36 cellular contexts compared by ENCODE assay signal in genomic region chr7:52254396-52255025, GRCh38.
"Had no signal": no experiment of that assay in that cellular context is flagged by ENCODE, and none has a peak within 500 bp of the region (broad histone marks: within the 10 kb centered on the region; RNA-seq: fewer than 3 reads in every experiment).

No MANE protein-coding gene starts in this region.

- H3K4me3 Mint-ChIP-seq: activated CD4-positive, alpha-beta T cell treated with anti-CD3 and anti-CD28 coated beads for 36 hours; activated CD4-positive, alpha-beta T cell treated with anti-CD3 and anti-CD28 coated beads, Interleukin-2, amount 10 ng/mL, durations not matched to agents 7 days and 5 days; activated CD8-positive, alpha-beta memory T cell treated with anti-CD3 and anti-CD28 coated beads, Interleukin-2, amount 10 ng/mL, durations not matched to agents 7 days and 5 days; activated naive CD8-positive, alpha-beta T cell treated with anti-CD3 and anti-CD28 coated beads for 36 hours; activated T-cell treated with anti-CD3 and anti-CD28 coated beads, Interleukin-2, amount 50 U/mL, for 72 hours; activated T-helper 17 cell treated with anti-CD3 and anti-CD28 coated beads, Interleukin-2, amount 50 U/mL, for 72 hours; T-helper 1 cell treated with Interleukin-12 subunit alpha and Interleukin-12 subunit beta and Interleukin-4 antibody, amounts not matched to agents 30 μg/mL and 1 μg/mL, for 36 hours; T-helper 2 cell treated with Interferon-gamma antibody and Interleukin-4, amounts not matched to agents 5 μg/mL and 100 μg/mL, for 36 hours; WTC11 had no signal

- DNase-seq: activated CD4-positive, alpha-beta T cell treated with anti-CD3 and anti-CD28 coated beads for 36 hours; activated CD4-positive, alpha-beta T cell treated with anti-CD3 and anti-CD28 coated beads, Interleukin-2, amount 10 ng/mL, durations not matched to agents 7 days and 5 days; activated CD4-positive, alpha-beta T cell treated with anti-CD3 and anti-CD28 coated beads, Interleukin-2, amount 50 U/mL, for 48 hours; activated CD8-positive, alpha-beta memory T cell treated with anti-CD3 and anti-CD28 coated beads for 24 hours; activated CD8-positive, alpha-beta memory T cell treated with anti-CD3 and anti-CD28 coated beads, Interleukin-2, amount 10 ng/mL, durations not matched to agents 7 days and 5 days; activated effector memory CD4-positive, alpha-beta T cell treated with anti-CD3 and anti-CD28 coated beads, Interleukin-2, amount 50 U/mL, for 16 hours; activated naive CD4-positive, alpha-beta T cell; activated naive CD4-positive, alpha-beta T cell treated with anti-CD3 and anti-CD28 coated beads, Interleukin-2, amount 50 U/mL, for 16 hours; activated naive CD8-positive, alpha-beta T cell treated with anti-CD3 and anti-CD28 coated beads for 36 hours; activated T-cell treated with anti-CD3 and anti-CD28 coated beads, Interleukin-2, amount 50 U/mL, for 1 hour; activated T-cell treated with anti-CD3 and anti-CD28 coated beads, Interleukin-2, amount 50 U/mL, for 72 hours; amniotic stem cell; aorta; brain microvascular endothelial cell; central memory CD4-positive, alpha-beta T cell; Karpas-422; MG63; NCI-H1092; NCI-H1436 treated with DMSO at 0.1 percent for 48 hours; NCI-H1694 treated with DMSO at 0.1 percent for 48 hours; NCI-H2029; NCI-H345; NCI-H524 treated with DMSO at 0.1 percent for 48 hours; PC-3; Peyer's patch; RPMI8226; SHP77 treated with DMSO at 0.1 percent for 48 hours; SK-N-SH had no signal

- FAIRE-seq: K562, TTC549 had no signal

- H3K27ac ChIP-seq: brain microvascular endothelial cell, Peyer's patch, SJSA1 had no signal

- H3K36me3 ChIP-seq: brain microvascular endothelial cell, MG63, Peyer's patch, SJSA1 had no signal

- H3K4me3 ChIP-seq: K562, MG63, Peyer's patch, SJSA1 had no signal

- H3K4me1 ChIP-seq: Peyer's patch, SJSA1 had no signal

- H3K27ac Mint-ChIP-seq: activated CD4-positive, alpha-beta T cell treated with anti-CD3 and anti-CD28 coated beads for 36 hours; activated CD4-positive, alpha-beta T cell treated with anti-CD3 and anti-CD28 coated beads, Interleukin-2, amount 10 ng/mL, durations not matched to agents 7 days and 5 days; activated CD8-positive, alpha-beta memory T cell treated with anti-CD3 and anti-CD28 coated beads, Interleukin-2, amount 10 ng/mL, durations not matched to agents 7 days and 5 days; activated naive CD8-positive, alpha-beta T cell treated with anti-CD3 and anti-CD28 coated beads for 36 hours; activated T-cell treated with anti-CD3 and anti-CD28 coated beads, Interleukin-2, amount 50 U/mL, for 72 hours; activated T-helper 17 cell treated with anti-CD3 and anti-CD28 coated beads, Interleukin-2, amount 50 U/mL, for 72 hours; T-helper 1 cell treated with Interleukin-12 subunit alpha and Interleukin-12 subunit beta and Interleukin-4 antibody, amounts not matched to agents 30 μg/mL and 1 μg/mL, for 36 hours; T-helper 2 cell treated with Interferon-gamma antibody and Interleukin-4, amounts not matched to agents 5 μg/mL and 100 μg/mL, for 36 hours; WTC11 had no signal

- ATAC-seq: activated CD4-positive, alpha-beta T cell treated with anti-CD3 and anti-CD28 coated beads for 36 hours; activated CD4-positive, CD25-positive, alpha-beta regulatory T cell treated with anti-CD3 and anti-CD28 coated beads, Interleukin-2, amount 50 U/mL, for 24 hours; activated CD8-positive, alpha-beta memory T cell treated with anti-CD3 and anti-CD28 coated beads, Interleukin-2, amount 10 ng/mL, durations not matched to agents 7 days and 5 days; activated T-cell treated with anti-CD3 and anti-CD28 coated beads, Interleukin-2, amount 50 U/mL, for 72 hours; activated T-helper 17 cell treated with anti-CD3 and anti-CD28 coated beads, Interleukin-2, amount 50 U/mL, for 72 hours; K562; PC-3; WTC11 had no signal

- H3K36me3 Mint-ChIP-seq: activated CD8-positive, alpha-beta memory T cell treated with anti-CD3 and anti-CD28 coated beads, Interleukin-2, amount 10 ng/mL, durations not matched to agents 7 days and 5 days; activated naive CD8-positive, alpha-beta T cell treated with anti-CD3 and anti-CD28 coated beads for 36 hours; WTC11 had no signal

- H3K27me3 Mint-ChIP-seq: activated CD4-positive, alpha-beta T cell treated with anti-CD3 and anti-CD28 coated beads for 36 hours; activated CD4-positive, alpha-beta T cell treated with anti-CD3 and anti-CD28 coated beads, Interleukin-2, amount 10 ng/mL, durations not matched to agents 7 days and 5 days; activated CD8-positive, alpha-beta memory T cell treated with anti-CD3 and anti-CD28 coated beads, Interleukin-2, amount 10 ng/mL, durations not matched to agents 7 days and 5 days; activated naive CD8-positive, alpha-beta T cell treated with anti-CD3 and anti-CD28 coated beads for 36 hours; activated T-helper 17 cell treated with anti-CD3 and anti-CD28 coated beads, Interleukin-2, amount 50 U/mL, for 72 hours had no signal

- H3K27me3 ChIP-seq: brain microvascular endothelial cell, MG63, Peyer's patch, SJSA1 had no signal

- H3K4me1 Mint-ChIP-seq: activated CD4-positive, alpha-beta T cell treated with anti-CD3 and anti-CD28 coated beads for 36 hours; activated CD4-positive, alpha-beta T cell treated with anti-CD3 and anti-CD28 coated beads, Interleukin-2, amount 10 ng/mL, durations not matched to agents 7 days and 5 days; activated CD8-positive, alpha-beta memory T cell treated with anti-CD3 and anti-CD28 coated beads, Interleukin-2, amount 10 ng/mL, durations not matched to agents 7 days and 5 days; activated naive CD8-positive, alpha-beta T cell treated with anti-CD3 and anti-CD28 coated beads for 36 hours; activated T-helper 17 cell treated with anti-CD3 and anti-CD28 coated beads, Interleukin-2, amount 50 U/mL, for 72 hours had no signal

- H3K9me3 ChIP-seq: MG63, Peyer's patch, SJSA1, SK-N-SH had no signal

- H3K9me2 ChIP-seq: SK-N-SH had no signal

- H3K4me2 ChIP-seq: SK-N-SH had no signal

- H3K9ac ChIP-seq: SK-N-SH had no signal
